9 cellular contexts compared by ENCODE assay signal in genomic region chr19:46471778-46472543, GRCh38. TPM values are rescaled to one million over a fixed set of nuclear protein-coding genes. Genes with fewer than 3 reads are reported as not detected.
DNase-seq lines count a peak whose midpoint lies in the region; ATAC-seq and TF ChIP-seq lines count a peak whose summit lies in the region.
"Had no signal": no experiment of that assay in that cellular context is flagged by ENCODE, and none has a peak within 500 bp of the region (broad histone marks: within the 10 kb centered on the region; RNA-seq: fewer than 3 reads in every experiment).

No MANE protein-coding gene starts in this region.

- TF ChIP-seq POLR2A in stomach (IDR thresholded peaks at IDR 0.05) = no peak

- H3K36me3 Mint-ChIP-seq in MCF 10A (ENCODE audit: insufficient read depth, unreplicated experiment) = peaks cover 6% of the 10 kb centered on the region

- H3K36me3 ChIP-seq in HUES64 (ENCODE audit: insufficient read depth, low read length) (peaks cover 26% of the 10 kb centered on the region), kidney epithelial cell (ENCODE audit: control insufficient read depth, insufficient read depth, low read length) (no peaks in the 10 kb centered on the region), stomach (no peaks in the 10 kb centered on the region), MM.1S (replicated peaks; ENCODE audit: insufficient read depth, low read length) (no peaks in the 10 kb centered on the region)

- peaks cover 4% of the 10 kb centered on the region; the same call in 1 of the 2 replicates for H3K27me3 ChIP-seq in HUES64 (ENCODE audit: insufficient read depth, low read length)
- H3K27me3 ChIP-seq in kidney epithelial cell (ENCODE audit: control insufficient read depth, insufficient read depth, low read length) = no peaks in the 10 kb centered on the region
- peaks cover 0 to 50% (median 16%) of the 10 kb centered on the region in 3 donors for H3K27me3 ChIP-seq in stomach
- H3K27me3 ChIP-seq in MM.1S (replicated peaks; ENCODE audit: insufficient read depth, low read length) = peaks cover 95% of the 10 kb centered on the region

- no peaks in the 10 kb centered on the region for H3K27me3 Mint-ChIP-seq in MCF 10A (ENCODE audit: insufficient read depth, unreplicated experiment)

- H3K4me3 ChIP-seq in HUES64 (ENCODE audit: low read length) (peak overlapping the region; percentile 76), kidney epithelial cell (ENCODE audit: low read depth, low read length) (peak overlapping the region; percentile 42), stomach (peak overlapping the region; percentile 31 to 46 (median 42)), MM.1S (ENCODE audit: low read length) (no peak overlapping the region)

- no peak overlapping the region for H2AFZ ChIP-seq in MM.1S (ENCODE audit: low read length)

- H4K20me1 ChIP-seq in MM.1S (ENCODE audit: insufficient read depth, low read length) = no peaks in the 10 kb centered on the region

- TF ChIP-seq EP300 in stomach (IDR thresholded peaks at IDR 0.05) = no peak

- H3K4me1 ChIP-seq in HUES64 (ENCODE audit: insufficient read depth, low read length) = peaks cover 5% of the 10 kb centered on the region; the same call in 1 of the 2 replicates
- peaks cover 11 to 15% (median 13%) of the 10 kb centered on the region in 4 donors for H3K4me1 ChIP-seq in stomach
- H3K4me1 ChIP-seq in MM.1S (ENCODE audit: low read length) = no peaks in the 10 kb centered on the region

- H3K9me3 Mint-ChIP-seq in MCF 10A (ENCODE audit: unreplicated experiment) = no peaks in the 10 kb centered on the region

- H3K27ac ChIP-seq in HUES64 (ENCODE audit: low read depth, low read length) (no peak overlapping the region), stomach (peak overlapping the region in 4 of 5 donors; percentile 18 to 74 (median 62)), MM.1S (ENCODE audit: low read length) (no peak overlapping the region)

- TF ChIP-seq CTCF in MCF 10A (IDR thresholded peaks at IDR 0.05; ENCODE audit: unreplicated experiment) (no peak), kidney epithelial cell (IDR thresholded peaks at IDR 0.05; ENCODE audit: insufficient read depth, low read length, poor library complexity, severe bottlenecking) (no peak), stomach (IDR thresholded peaks at IDR 0.05) (no peak), MM.1S (IDR thresholded peaks at IDR 0.05; ENCODE audit: low read length) (no peak)

- 54% methylated on average over 15 of the region's 15 CpGs for WGBS in HUES64
- 45 to 51% (median 49%) methylated on average over 15 of the region's 15 CpGs for WGBS in stomach, 5 donors

- CTCF ChIA-PET in MCF 10A (lab: Yijun Ruan, JAX) = interaction anchor here (1.0 kb wide), 1 partner anchor 76 kb away, joined by 3 read pairs; no protein-coding TSS in a partner anchor

- POLR2A ChIA-PET in MCF 10A (lab: Yijun Ruan, JAX) = no interaction called here

- DNase-seq in MCF 10A (ENCODE audit: unreplicated experiment) (no peak), kidney epithelial cell (ENCODE audit: low read depth) (no peak), stomach (no peak), NCI-H2107 (lab: John Stamatoyannopoulos, UW) (no peak), DMS 273 treated with DMSO at 0.1 percent for 48 hours (lab: John Stamatoyannopoulos, UW) (no peak), MM.1S (no peak)
- DNase-seq: stimulated activated CD4-positive, alpha-beta T cell treated with anti-CD3 and anti-CD28 coated beads, Interleukin-2, amount 100 ng/mL, for 24 hours had no signal

- no peak for ATAC-seq in GM18520 (IDR thresholded peaks at IDR 0.05; ENCODE audit: unreplicated experiment)

- H3K9me3 ChIP-seq in HUES64 (ENCODE audit: insufficient read depth, low read depth, low read length) = no peaks in the 10 kb centered on the region
- H3K9me3 ChIP-seq in stomach = no peaks in the 10 kb centered on the region
- H3K9me3 ChIP-seq in MM.1S (replicated peaks; ENCODE audit: insufficient read depth, low read length) = no peaks in the 10 kb centered on the region

- H3K9ac ChIP-seq in HUES64 (ENCODE audit: low read depth, low read length) = peak overlapping the region; percentile 5; the same call in 1 of the 2 replicates
- H3K9ac ChIP-seq in MM.1S (ENCODE audit: low read length) = no peak overlapping the region

- intact Hi-C loops in MCF 10A (cut with micrococcal nuclease) (no loop called here), stomach (cut with DNase I; ENCODE audit: low total_unique reads) (no loop called here)

- peaks cover 26% of the 10 kb centered on the region for H3K4me1 Mint-ChIP-seq in MCF 10A (ENCODE audit: insufficient read depth, unreplicated experiment)

- no peaks in the 10 kb centered on the region for H3F3A ChIP-seq in MM.1S (ENCODE audit: insufficient read depth, low read length)

- no peaks in the 10 kb centered on the region for H3K9me2 ChIP-seq in MM.1S (replicated peaks; ENCODE audit: insufficient read depth, low read length)

- H3K4me3 Mint-ChIP-seq in MCF 10A (ENCODE audit: unreplicated experiment) = no peak overlapping the region

- no TSS peak for BruUV-seq in MCF 10A (replicated peaks; lab: Mats Ljungman, UMichigan)

- H3K27ac Mint-ChIP-seq in MCF 10A (ENCODE audit: low read depth, unreplicated experiment) = peak overlapping the region; percentile 42

- no peaks in the 10 kb centered on the region for H3K79me2 ChIP-seq in MM.1S (ENCODE audit: low read length)

- no peak overlapping the region for H3K4me2 ChIP-seq in MM.1S (ENCODE audit: low read depth, low read length)

RNA-seq across cellular contexts. Expression of gene PNMA8A, which starts 0.6 kb away (rescaled TPM):
- polyA plus RNA-seq in HUES64 (2013, experiment 1 of 2) = 22.9 TPM
- polyA plus RNA-seq in HUES64 (2013, experiment 2 of 2) = 26.9 TPM
- total RNA-seq in MCF 10A (2022) (6.0 and 7.6 TPM in 2 replicates), kidney epithelial cell (10.3 and 11.8 TPM in 2 replicates), stomach (1 to 10 TPM in 2 of 5 donors, under 1 TPM in 1, not detected in 2; 0.43 to 4.8 (median 3.1) TPM)
- polyA plus RNA-seq in stomach = 1 to 10 TPM; 1.1 to 1.5 (median 1.3) TPM

RNA-seq across cellular contexts. Expression of gene PNMA8B, which starts 23.7 kb away (rescaled TPM):
- 1.00 TPM for polyA plus RNA-seq in HUES64 (2013, experiment 1 of 2)
- 1.6 TPM for polyA plus RNA-seq in HUES64 (2013, experiment 2 of 2)
- not detected in 2 replicates for total RNA-seq in MCF 10A (2022)
- 1.8 and 2.1 TPM in 2 replicates for total RNA-seq in kidney epithelial cell
- 1 to 10 TPM in 2 of 5 donors, under 1 TPM in 2, not detected in 1; under 0.01 to 4.1 (median 0.72) TPM for total RNA-seq in stomach
- 1 to 10 TPM in 1 of 3 donors, under 1 TPM in 2; 0.40 to 1.1 (median 0.76) TPM for polyA plus RNA-seq in stomach

RNA-seq across cellular contexts. Expression of gene PNMA8C, which starts 43.2 kb away (rescaled TPM):
- polyA plus RNA-seq in HUES64 (2013, experiment 1 of 2) = 0.60 TPM
- 0.51 TPM for polyA plus RNA-seq in HUES64 (2013, experiment 2 of 2)
- total RNA-seq in MCF 10A (2022) (not detected in 2 replicates), kidney epithelial cell (0.25 and 0.27 TPM in 2 replicates), stomach (under 1 TPM in 1 of 5 donors, not detected in 4; 0.18 TPM)
- polyA plus RNA-seq in stomach = under 1 TPM in 1 of 3 donors, not detected in 2; 0.05 TPM

RNA-seq across cellular contexts. Expression of gene CCDC8, which starts 58.6 kb away (rescaled TPM):
- 13.7 TPM for polyA plus RNA-seq in HUES64 (2013, experiment 1 of 2)
- polyA plus RNA-seq in HUES64 (2013, experiment 2 of 2) = 14.9 TPM
- total RNA-seq in MCF 10A (2022) = not detected in 2 replicates
- 21.8 and 22.2 TPM in 2 replicates for total RNA-seq in kidney epithelial cell
- 10 to 100 TPM in 1 of 5 donors, under 1 TPM in 2, not detected in 2; 0.29 to 22.9 (median 0.89) TPM for total RNA-seq in stomach
- polyA plus RNA-seq in stomach = 1 to 10 TPM; 1.4 to 4.4 (median 3.8) TPM

Comparison
In these comparisons a context has a peak if more than half of its experiments do, and no peak if none do; other contexts are left out.
1. H3K27ac ChIP-seq: peak in stomach (4 of 5); none in HUES64 (single experiment) and MM.1S (single experiment).